8 cellular contexts compared by ENCODE assay signal in genomic region chr6:3919130-3919628, GRCh38.
A peak's percentile ranks its signal among the peaks of the same experiment; 100 is the strongest.
DNase-seq lines count a peak whose midpoint lies in the region; ATAC-seq and TF ChIP-seq lines count a peak whose summit lies in the region.

No MANE protein-coding gene starts in this region.

- no peaks in the 10 kb centered on the region for H3K79me2 ChIP-seq in mammary epithelial cell (ENCODE audit: insufficient read depth, low read length)

- intact Hi-C loops in mammary epithelial cell (cut with micrococcal nuclease) (loop anchor here (5.0 to 10.0 kb wide), 2 partner anchors 112 to 524 kb away; no protein-coding TSS in a partner anchor), left lung (cut with DNase I) (no loop called here)
- intact Hi-C loops in activated T-helper 1 cell treated with anti-CD3 and anti-CD28 coated beads, Interleukin-12 subunit alpha, Interleukin-12 subunit beta, Interleukin-2, Interleukin-4 antibody, amounts not matched to agents 30 ng/mL and 10 ng/mL and 1 ng/mL, durations not matched to agents 14 hours and 24 hours and 36 hours (cut with micrococcal nuclease): no loop called here

- H3K4me3 ChIP-seq in mammary epithelial cell (replicated peaks in 1 of 3; ENCODE audit: insufficient read depth in 1 of 3, low read depth in 2 of 3, low read length in 3 of 3): no peak overlapping the region
- no peak overlapping the region for H3K4me3 ChIP-seq in left lung

- no TSS peak for BruUV-seq in mammary epithelial cell (replicated peaks; lab: Mats Ljungman, UMichigan)

- H3K4me1 Mint-ChIP-seq in activated T-helper 1 cell treated with anti-CD3 and anti-CD28 coated beads, Interleukin-12 subunit alpha, Interleukin-12 subunit beta, Interleukin-2, Interleukin-4 antibody, amounts not matched to agents 30 ng/mL and 10 ng/mL and 1 ng/mL, durations not matched to agents 14 hours and 24 hours and 36 hours (ENCODE audit: low read depth): peaks cover 27% of the 10 kb centered on the region

- H3K9me3 Mint-ChIP-seq in activated T-helper 1 cell treated with anti-CD3 and anti-CD28 coated beads, Interleukin-12 subunit alpha, Interleukin-12 subunit beta, Interleukin-2, Interleukin-4 antibody, amounts not matched to agents 30 ng/mL and 10 ng/mL and 1 ng/mL, durations not matched to agents 14 hours and 24 hours and 36 hours: no peaks in the 10 kb centered on the region

- H3K4me3 Mint-ChIP-seq in activated T-helper 1 cell treated with anti-CD3 and anti-CD28 coated beads, Interleukin-12 subunit alpha, Interleukin-12 subunit beta, Interleukin-2, Interleukin-4 antibody, amounts not matched to agents 30 ng/mL and 10 ng/mL and 1 ng/mL, durations not matched to agents 14 hours and 24 hours and 36 hours: no peak overlapping the region

- H3K27ac Mint-ChIP-seq in activated T-helper 1 cell treated with anti-CD3 and anti-CD28 coated beads, Interleukin-12 subunit alpha, Interleukin-12 subunit beta, Interleukin-2, Interleukin-4 antibody, amounts not matched to agents 30 ng/mL and 10 ng/mL and 1 ng/mL, durations not matched to agents 14 hours and 24 hours and 36 hours: no peak overlapping the region

- peak; percentile 44 for DNase-seq in COR-L47 (lab: John Stamatoyannopoulos, UW)
- DNase-seq in NCI-H1694 treated with DMSO at 0.1 percent for 48 hours (lab: John Stamatoyannopoulos, UW): peak; percentile 43
- peak; percentile 23 for DNase-seq in mammary epithelial cell
- peak in 1 of 2 donors; percentile 46 for DNase-seq in left lung
- DNase-seq in DMS 273 (lab: John Stamatoyannopoulos, UW; ENCODE audit: unreplicated experiment): no peak
- DNase-seq in activated T-helper 1 cell treated with anti-CD3 and anti-CD28 coated beads, Interleukin-12 subunit alpha, Interleukin-12 subunit beta, Interleukin-2, Interleukin-4 antibody, amounts not matched to agents 30 ng/mL and 10 ng/mL and 1 ng/mL, durations not matched to agents 14 hours and 24 hours and 36 hours (ENCODE audit: low spot score): no peak
- no peak for DNase-seq in NCI-H524 treated with DMSO at 0.1 percent for 48 hours (lab: John Stamatoyannopoulos, UW)

- H3K4me2 ChIP-seq in mammary epithelial cell (ENCODE audit: insufficient read depth, low read depth, low read length): peak overlapping the region; percentile 18

- H3K27ac ChIP-seq in mammary epithelial cell (ENCODE audit: insufficient read depth, low read depth, low read length) (no peak overlapping the region), left lung (peak overlapping the region; percentile 33 to 57)

- ATAC-seq in left lung (peak; percentile 88), GM21515 (IDR thresholded peaks at IDR 0.05; ENCODE audit: unreplicated experiment) (no peak)

- no peak overlapping the region for H3K9ac ChIP-seq in mammary epithelial cell (ENCODE audit: insufficient read depth, low read length)

- dilution Hi-C loops in mammary epithelial cell (cut with HindIII; ENCODE audit: low sequenced_read_pairs): no loop called here

- no peak for TF ChIP-seq CTCF in mammary epithelial cell (conservative IDR thresholded peaks at IDR 0.05 in 1 of 2, IDR thresholded peaks at IDR 0.05 in 1 of 2; ENCODE audit: extremely low read depth in 1 of 2, insufficient read depth in 1 of 2, low read depth in 1 of 2, low read length in 2 of 2)
- no peak for TF ChIP-seq CTCF in left lung (IDR thresholded peaks at IDR 0.05)

- no peaks in the 10 kb centered on the region for H3K36me3 Mint-ChIP-seq in activated T-helper 1 cell treated with anti-CD3 and anti-CD28 coated beads, Interleukin-12 subunit alpha, Interleukin-12 subunit beta, Interleukin-2, Interleukin-4 antibody, amounts not matched to agents 30 ng/mL and 10 ng/mL and 1 ng/mL, durations not matched to agents 14 hours and 24 hours and 36 hours (ENCODE audit: low read depth)

- H3K9me3 ChIP-seq in mammary epithelial cell (replicated peaks; ENCODE audit: insufficient read depth, low read length): no peaks in the 10 kb centered on the region
- no peaks in the 10 kb centered on the region for H3K9me3 ChIP-seq in left lung

- peaks cover 17% of the 10 kb centered on the region for H3K27me3 Mint-ChIP-seq in activated T-helper 1 cell treated with anti-CD3 and anti-CD28 coated beads, Interleukin-12 subunit alpha, Interleukin-12 subunit beta, Interleukin-2, Interleukin-4 antibody, amounts not matched to agents 30 ng/mL and 10 ng/mL and 1 ng/mL, durations not matched to agents 14 hours and 24 hours and 36 hours (ENCODE audit: insufficient read depth)

- H3K4me1 ChIP-seq in mammary epithelial cell (ENCODE audit: insufficient read depth, low read length) (peaks cover 11% of the 10 kb centered on the region), left lung (peaks cover 3 to 7% of the 10 kb centered on the region in 2 donors)

- WGBS in mammary epithelial cell (ENCODE audit: low coverage, missing lambda C conversion rate): 15% methylated on average over 6 of the region's 6 CpGs

- H3K36me3 ChIP-seq in mammary epithelial cell (ENCODE audit: insufficient read depth, low read length): no peaks in the 10 kb centered on the region
- no peaks in the 10 kb centered on the region for H3K36me3 ChIP-seq in left lung

- CTCF ChIA-PET in mammary epithelial cell (lab: Charles Lee; ENCODE audit: low non-redundant PET): no interaction called here

- in situ Hi-C loops in mammary epithelial cell (cut with MboI; ENCODE audit: low sequenced_read_pairs in 2 of 2): no loop called here

- no peak overlapping the region for H2AFZ ChIP-seq in mammary epithelial cell (ENCODE audit: low read depth, low read length)

- H4K20me1 ChIP-seq in mammary epithelial cell (ENCODE audit: insufficient read depth, low read length): no peaks in the 10 kb centered on the region

- H3K27me3 ChIP-seq in mammary epithelial cell (ENCODE audit: insufficient read depth, low read length) (no peaks in the 10 kb centered on the region), left lung (no peaks in the 10 kb centered on the region)

Comparison
In these comparisons a context has a peak if more than half of its experiments do, and no peak if none do; other contexts are left out.
1. DNase-seq: peak in COR-L47 (single experiment), NCI-H1694 treated with DMSO at 0.1 percent for 48 hours (single experiment) and mammary epithelial cell (single experiment); none in DMS 273 (single experiment), activated T-helper 1 cell treated with anti-CD3 and anti-CD28 coated beads, Interleukin-12 subunit alpha, Interleukin-12 subunit beta, Interleukin-2, Interleukin-4 antibody, amounts not matched to agents 30 ng/mL and 10 ng/mL and 1 ng/mL, durations not matched to agents 14 hours and 24 hours and 36 hours (single experiment) and NCI-H524 treated with DMSO at 0.1 percent for 48 hours (single experiment).